ENCODE assay signal across 2 cellular contexts in genomic region chr21:24897883-24898282, GRCh38.
TF ChIP-seq lines count a peak whose summit lies in the region.

No MANE protein-coding gene starts in this region.

TF ChIP-seq in SK-N-SH, 30 proteins besides CTCF, POLR2A, EP300 and RAD21 (continued from another document):
- no peak for TF ChIP-seq GATA2 (CRISPR knock-in tag; IDR thresholded peaks at IDR 0.05)
- no peak for TF ChIP-seq POLR2AphosphoS5 (IDR thresholded peaks at IDR 0.05; ENCODE audit: low read depth, low read length)
- no peak for TF ChIP-seq TCF12 (IDR thresholded peaks at IDR 0.05)
- no peak for TF ChIP-seq EZH2phosphoT487 (IDR thresholded peaks at IDR 0.05; ENCODE audit: borderline replicate concordance, low read depth)

TF ChIP-seq in SK-N-SH treated with all-trans-retinoic acid at 6 μM for 48 hours, 23 proteins besides CTCF, POLR2A, EP300 and RAD21 (continued from another document):
- no peak for TF ChIP-seq CREB5 (CRISPR knock-in tag; IDR thresholded peaks at IDR 0.05; ENCODE audit: low read depth)
- TF ChIP-seq ZC3H10 (CRISPR knock-in tag; IDR thresholded peaks at IDR 0.05): no peak
- no peak for TF ChIP-seq OSR1 (CRISPR knock-in tag; IDR thresholded peaks at IDR 0.05)
- TF ChIP-seq CSDC2 (CRISPR knock-in tag; IDR thresholded peaks at IDR 0.05): no peak
- TF ChIP-seq ARNTL (CRISPR knock-in tag; IDR thresholded peaks at IDR 0.05; ENCODE audit: borderline replicate concordance, low read depth): no peak
- TF ChIP-seq ZNF8 (CRISPR knock-in tag; IDR thresholded peaks at IDR 0.05): no peak
- no peak for TF ChIP-seq ZFP3 (CRISPR knock-in tag; IDR thresholded peaks at IDR 0.05)
- TF ChIP-seq, protein P1, sequence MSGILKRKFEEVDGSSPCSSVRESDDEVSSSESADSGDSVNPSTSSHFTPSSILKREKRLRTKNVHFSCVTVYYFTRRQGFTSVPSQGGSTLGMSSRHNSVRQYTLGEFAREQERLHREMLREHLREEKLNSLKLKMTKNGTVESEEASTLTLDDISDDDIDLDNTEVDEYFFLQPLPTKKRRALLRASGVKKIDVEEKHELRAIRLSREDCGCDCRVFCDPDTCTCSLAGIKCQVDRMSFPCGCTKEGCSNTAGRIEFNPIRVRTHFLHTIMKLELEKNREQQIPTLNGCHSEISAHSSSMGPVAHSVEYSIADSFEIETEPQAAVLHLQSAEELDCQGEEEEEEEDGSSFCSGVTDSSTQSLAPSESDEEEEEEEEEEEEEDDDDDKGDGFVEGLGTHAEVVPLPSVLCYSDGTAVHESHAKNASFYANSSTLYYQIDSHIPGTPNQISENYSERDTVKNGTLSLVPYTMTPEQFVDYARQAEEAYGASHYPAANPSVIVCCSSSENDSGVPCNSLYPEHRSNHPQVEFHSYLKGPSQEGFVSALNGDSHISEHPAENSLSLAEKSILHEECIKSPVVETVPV (CRISPR knock-in tag; IDR thresholded peaks at IDR 0.05): no peak
- no peak for TF ChIP-seq ISL1 (CRISPR knock-in tag; IDR thresholded peaks at IDR 0.05)
TF ChIP-seq in SK-N-SH treated with all-trans-retinoic acid at 6 μM for 48 hours: peak in this region for 0.
